Comparison of ENCODE assay signal across 21 cellular contexts in the genomic region with DNA sequence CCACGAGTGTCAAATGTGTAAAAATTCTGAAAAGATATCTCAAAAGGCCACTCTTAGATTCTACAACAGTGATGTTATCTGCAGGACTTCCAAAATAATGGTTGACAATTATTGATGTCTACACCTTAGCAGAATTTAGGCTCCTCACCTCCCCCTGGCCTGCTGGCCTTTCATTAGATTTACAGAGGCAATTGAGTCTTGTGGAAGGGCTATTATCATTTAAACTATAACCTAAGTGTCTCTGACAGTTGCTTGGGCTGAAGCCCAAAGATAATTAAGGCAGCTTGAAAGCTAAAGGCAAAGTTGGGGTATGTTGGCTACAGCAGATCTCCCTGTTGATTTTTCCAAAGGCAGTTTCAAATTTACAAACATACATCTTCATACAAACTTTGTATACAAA.
DNase-seq lines count a peak whose midpoint lies in the region; ATAC-seq, FAIRE-seq and TF ChIP-seq lines count a peak whose summit lies in the region.
"Had no signal": no experiment of that assay in that cellular context is flagged by ENCODE, and none has a peak within 500 bp of the region (broad histone marks: within the 10 kb centered on the region; RNA-seq: fewer than 3 reads in every experiment).

No MANE protein-coding gene starts in this region.

- peaks cover 18% of the 10 kb centered on the region for H3K4me1 Mint-ChIP-seq in GM23338

- 90% methylated on average over 1 of the region's 1 CpG; no CpG with 5 or more reads in 1 of the 2 experiments for WGBS in H1 (ENCODE audit: extremely low coverage in 1 of 2, insufficient coverage in 1 of 2, insufficient read length in 1 of 2, insufficient replicate concordance in 2 of 2, low coverage in 1 of 2, low lambda C conversion rate in 2 of 2, missing lambda C conversion rate in 1 of 2), 2 experiments

- H3K27ac ChIP-seq in GM23338 (ENCODE audit: low read depth) (no peak overlapping the region; the same call in 1 of the 2 replicates), H1 (ENCODE audit: low read depth, low read length) (no peak overlapping the region)

- H3K23me2 ChIP-seq in H1 (ENCODE audit: low read depth, low read length), result no peaks in the 10 kb centered on the region

- no peak overlapping the region for H2AK5ac ChIP-seq in H1 (ENCODE audit: low read depth, low read length)

- no peak for TF ChIP-seq POLR2A in H1 (IDR thresholded peaks at IDR 0.05; ENCODE audit: control extremely low read depth in 1 of 2, low read depth in 2 of 2, low read length in 2 of 2)

- ATAC-seq in GM23338, result peak; percentile 56

- H4K8ac ChIP-seq in H1 (ENCODE audit: extremely low read depth, insufficient read depth, low read length), result no peak overlapping the region

- H2BK20ac ChIP-seq in H1 (ENCODE audit: low read length), result peak overlapping the region; percentile 53; the same call in 1 of the 2 replicates

- H3K18ac ChIP-seq in H1 (ENCODE audit: extremely low read depth, low read length), result no peak overlapping the region

- H4K20me1 ChIP-seq in GM23338 (replicated peaks; ENCODE audit: insufficient read depth) (no peaks in the 10 kb centered on the region), H1 (replicated peaks in 1 of 2; ENCODE audit: control insufficient read depth in 1 of 2, insufficient read depth in 2 of 2, low read length in 2 of 2) (no peaks in the 10 kb centered on the region)

- no peaks in the 10 kb centered on the region for H3K79me2 ChIP-seq in GM23338 (replicated peaks; ENCODE audit: insufficient read depth)
- H3K79me2 ChIP-seq in H1 (ENCODE audit: control insufficient read depth in 1 of 2, insufficient read depth in 2 of 2, low read length in 2 of 2), result no peaks in the 10 kb centered on the region

- no peak overlapping the region for H3K14ac ChIP-seq in H1 (ENCODE audit: insufficient read length)

- H3K79me1 ChIP-seq in H1 (ENCODE audit: low read depth, low read length), result no peaks in the 10 kb centered on the region

- peaks cover 10% of the 10 kb centered on the region for H3K4me1 ChIP-seq in BE2C
- H3K4me1 ChIP-seq in GM23338 (ENCODE audit: insufficient read depth), result peaks cover 30% of the 10 kb centered on the region
- H3K4me1 ChIP-seq in NT2/D1 (ENCODE audit: insufficient read depth, insufficient read length), result no peaks in the 10 kb centered on the region
- H3K4me1 ChIP-seq in H1 (replicated peaks in 1 of 4; ENCODE audit: control insufficient read depth in 3 of 4, insufficient read depth in 4 of 4, low read length in 3 of 4), result peaks cover 2 to 19% (median 13%) of the 10 kb centered on the region in 4 experiments; a peak in 6 of 7 replicates

- no peak overlapping the region for H2BK15ac ChIP-seq in H1 (ENCODE audit: low read length)

- H3K23ac ChIP-seq in H1 (ENCODE audit: insufficient read length), result no peak overlapping the region

- DNase-seq in BE2C (peak; percentile 33), GM23338 (ENCODE audit: low spot score) (peak; percentile 27), NT2/D1 (ENCODE audit: low read depth, low spot score) (peak; percentile 3), H1 (ENCODE audit: low read depth in 1 of 2, low spot score in 2 of 2) (no peak), pons (ENCODE audit: low spot score) (no peak), head of caudate nucleus (no peak)
- DNase-seq in activated CD4-positive, CD25-positive, alpha-beta regulatory T cell (lab: John Stamatoyannopoulos, UW), result no peak
- DNase-seq in stimulated activated CD4-positive, alpha-beta T cell treated with anti-CD3 and anti-CD28 coated beads, Interleukin-4, amount 100 ng/mL, for 4 hours, result no peak
- DNase-seq: ACHN; C1 segment of cervical spinal cord; Calu3; CD4-positive, alpha-beta T cell; DMS153; DMS79 treated with DMSO at 0.1 percent for 48 hours; EL; GOT3; HCEC 1CT; HFFc6; IMR-90 had no signal

- peaks cover 42% of the 10 kb centered on the region for H3K9me3 Mint-ChIP-seq in GM23338

- H3K36me3 ChIP-seq in BE2C (no peaks in the 10 kb centered on the region), GM23338 (ENCODE audit: insufficient read depth) (0 out of 2 replicates have a peak, but pooled peaks cover 9% of the 10 kb centered on the region), NT2/D1 (ENCODE audit: insufficient read depth, insufficient read length, low read length) (no peaks in the 10 kb centered on the region), H1 (ENCODE audit: control insufficient read depth in 2 of 4, insufficient read depth in 4 of 4, low read length in 3 of 4) (peaks cover 0 to 21% (median 9%) of the 10 kb centered on the region in 4 experiments; a peak in 2 of 8 replicates)

- H3K9ac ChIP-seq in NT2/D1 (ENCODE audit: insufficient read length, low read depth), result no peak overlapping the region
- no peak overlapping the region for H3K9ac ChIP-seq in H1 (replicated peaks in 1 of 4; ENCODE audit: extremely low read depth in 1 of 4, low read depth in 3 of 4, low read length in 3 of 4)

- H3K9me3 ChIP-seq in BE2C (no peaks in the 10 kb centered on the region; the same call in none of the 2 replicates), NT2/D1 (ENCODE audit: insufficient read depth, low read length) (peaks cover 33% of the 10 kb centered on the region), H1 (ENCODE audit: insufficient read depth in 2 of 2, low read depth in 1 of 2, low read length in 1 of 2) (peaks cover 6 to 16% of the 10 kb centered on the region in 2 experiments; a peak in 3 of 4 replicates)

- no peak overlapping the region for H4K5ac ChIP-seq in H1 (ENCODE audit: insufficient read length, low read depth, low read length)

- no peak overlapping the region for H3K4me3 Mint-ChIP-seq in GM23338
- H3K4me3 Mint-ChIP-seq: CD4-positive, alpha-beta T cell; HFFc6 had no signal

- no peak overlapping the region for H3K56ac ChIP-seq in H1 (replicated peaks; ENCODE audit: insufficient read length, low read depth, low read length)

- peak overlapping the region; percentile 25 for H2BK120ac ChIP-seq in H1 (replicated peaks; ENCODE audit: low read depth, low read length)

- no peak overlapping the region for H3K4ac ChIP-seq in H1 (replicated peaks; ENCODE audit: insufficient read length, low read depth, low read length)

- H4K91ac ChIP-seq in H1 (replicated peaks; ENCODE audit: insufficient read length, low read length), result no peak overlapping the region

- H3K36me3 Mint-ChIP-seq in GM23338 (ENCODE audit: low read depth), result peaks cover 46% of the 10 kb centered on the region

- H3K4me3 ChIP-seq in BE2C (ENCODE audit: low read depth, low read length), result no peak overlapping the region
- no peak overlapping the region for H3K4me3 ChIP-seq in GM23338
- no peak overlapping the region for H3K4me3 ChIP-seq in NT2/D1 (ENCODE audit: insufficient read length, low read depth)
- no peak overlapping the region for H3K4me3 ChIP-seq in H1 (ENCODE audit: extremely low read depth in 1 of 4, insufficient read depth in 2 of 4, low read depth in 3 of 4, low read length in 4 of 4)

- TF ChIP-seq EP300 in H1 (IDR thresholded peaks at IDR 0.05; ENCODE audit: borderline replicate concordance in 1 of 2, low read depth in 2 of 2, low read length in 2 of 2), result no peak

- no peak overlapping the region for H2BK12ac ChIP-seq in H1 (ENCODE audit: low read depth, low read length)

- no peak overlapping the region for H2BK5ac ChIP-seq in H1 (ENCODE audit: low read depth, low read length)

- intact Hi-C loops in head of caudate nucleus (cut with DNase I), result no loop called here

- TF ChIP-seq CTCF in BE2C (IDR thresholded peaks at IDR 0.05; ENCODE audit: low read depth, low read length), result no peak
- TF ChIP-seq CTCF in GM23338 (conservative IDR thresholded peaks at IDR 0.05; ENCODE audit: low read depth in 2 of 2), result no peak
- no peak for TF ChIP-seq CTCF in H1 (IDR thresholded peaks at IDR 0.05; ENCODE audit: control extremely low read depth in 1 of 3, insufficient read depth in 1 of 3, low read depth in 1 of 3, low read length in 3 of 3)

- no peaks in the 10 kb centered on the region for H3F3A ChIP-seq in GM23338 (replicated peaks; ENCODE audit: low read depth)

- no peak for FAIRE-seq in H1 (lab: Jason Lieb, UNC)
- FAIRE-seq: G401.6, GM12891 had no signal

- H3K27me3 Mint-ChIP-seq in GM23338 (ENCODE audit: insufficient read depth, low read depth, poor library complexity), result no peaks in the 10 kb centered on the region
- H3K27me3 Mint-ChIP-seq: CD4-positive, alpha-beta T cell had no signal

- CTCF ChIA-PET in H1 (lab: Charles Lee; ENCODE audit: partially characterized antibody), result no interaction called here

- peak overlapping the region; percentile 64 for H3K4me2 ChIP-seq in GM23338
- H3K4me2 ChIP-seq in H1 (ENCODE audit: insufficient read depth in 1 of 2, low read depth in 2 of 2, low read length in 2 of 2), result peak overlapping the region in 1 of 2 experiments; percentile 10; a peak in 1 of 4 replicates

- H2AFZ ChIP-seq in GM23338 (no peak overlapping the region), H1 (ENCODE audit: low read length) (no peak overlapping the region)

- H3K27me3 ChIP-seq in BE2C (no peaks in the 10 kb centered on the region), GM23338 (ENCODE audit: insufficient read depth) (no peaks in the 10 kb centered on the region), NT2/D1 (ENCODE audit: insufficient read depth, insufficient read length) (no peaks in the 10 kb centered on the region), H1 (replicated peaks in 1 of 4; ENCODE audit: control insufficient read depth in 3 of 4, extremely low read depth in 1 of 4, insufficient read depth in 3 of 4, low read length in 3 of 4) (no peaks in the 10 kb centered on the region)

- no peak for TF ChIP-seq RAD21 in H1 (IDR thresholded peaks at IDR 0.05 in 1 of 2, conservative IDR thresholded peaks at IDR 0.05 in 1 of 2; ENCODE audit: low read depth in 2 of 2, low read length in 2 of 2)

- no peak overlapping the region for H3K27ac Mint-ChIP-seq in GM23338
- H3K27ac Mint-ChIP-seq: CD4-positive, alpha-beta T cell; HFFc6 had no signal

- POLR2A ChIA-PET in H1 (lab: Charles Lee; ENCODE audit: partially characterized antibody), result interaction anchor here (0.6 to 1.2 kb wide), 3 partner anchors 11 to 17 kb away, joined by 3 to 5 read pairs (median 3); no protein-coding TSS in a partner anchor

- peaks cover 4% of the 10 kb centered on the region; the same call in 1 of the 2 replicates for H3K9me2 ChIP-seq in GM23338 (ENCODE audit: insufficient read depth)

TF ChIP-seq in H1, 55 proteins besides CTCF, POLR2A, EP300 and RAD21 (continues in another document):
- no peak for TF ChIP-seq CREB1 (IDR thresholded peaks at IDR 0.05)
- no peak for TF ChIP-seq BRCA1 (IDR thresholded peaks at IDR 0.05; ENCODE audit: low read depth, low read length)

Comparison
In these comparisons a context has a peak if more than half of its experiments do, and no peak if none do; other contexts are left out.
1. DNase-seq: peak in BE2C (single experiment), GM23338 (single experiment) and NT2/D1 (single experiment); none in H1 (0 of 2), pons (single experiment), activated CD4-positive, CD25-positive, alpha-beta regulatory T cell (0 of 4), stimulated activated CD4-positive, alpha-beta T cell treated with anti-CD3 and anti-CD28 coated beads, Interleukin-4, amount 100 ng/mL, for 4 hours (0 of 2) and head of caudate nucleus (0 of 42).